In genomic region chr13:40993987-40994386, GRCh38 we compare ENCODE assay signal across 8 cellular contexts. TPM values are rescaled to one million over a fixed set of nuclear protein-coding genes. Genes with fewer than 3 reads are reported as not detected.
DNase-seq lines count a peak whose midpoint lies in the region; ATAC-seq and TF ChIP-seq lines count a peak whose summit lies in the region.

No MANE protein-coding gene starts in this region.

- intact Hi-C loops in CD4-positive, alpha-beta T cell (cut with DNase I, micrococcal nuclease), result loop anchor here (2.0 to 5.0 kb wide), 3 partner anchors 17 to 47 kb away; no protein-coding TSS in a partner anchor

- H3K4me3 Mint-ChIP-seq in CD4-positive, alpha-beta T cell, result peak overlapping the region; percentile 72
- H3K4me3 Mint-ChIP-seq in activated naive CD8-positive, alpha-beta T cell, result peak overlapping the region; percentile 14
- peak overlapping the region; percentile 49 for H3K4me3 Mint-ChIP-seq in mesothelial cell of epicardium

- H3K9me3 Mint-ChIP-seq in CD4-positive, alpha-beta T cell, result no peaks in the 10 kb centered on the region
- H3K9me3 Mint-ChIP-seq in activated naive CD8-positive, alpha-beta T cell (ENCODE audit: low read depth), result no peaks in the 10 kb centered on the region
- H3K9me3 Mint-ChIP-seq in mesothelial cell of epicardium, result peaks cover 4% of the 10 kb centered on the region

- POLR2A ChIA-PET in CD4-positive, alpha-beta T cell (lab: Charles Lee), result interaction anchor here (0.6 to 2.3 kb wide), 6 partner anchors 9 to 67 kb away, joined by 3 to 9 read pairs (median 4); partner anchors contain the start of gene ELF1

- CTCF ChIA-PET in CD4-positive, alpha-beta T cell (lab: Charles Lee), result interaction anchor here (1.5 to 6.1 kb wide), 3 partner anchors 11 to 20 kb away, joined by 3 to 43 read pairs (median 5); no protein-coding TSS in a partner anchor

- TF ChIP-seq CTCF in CD4-positive, alpha-beta T cell (IDR thresholded peaks at IDR 0.05), result no peak
- TF ChIP-seq CTCF in mesothelial cell of epicardium (IDR thresholded peaks at IDR 0.05; ENCODE audit: unreplicated experiment), result no peak

- peaks cover 32% of the 10 kb centered on the region for H3K36me3 Mint-ChIP-seq in CD4-positive, alpha-beta T cell (ENCODE audit: low read depth)
- peaks cover 4% of the 10 kb centered on the region for H3K36me3 Mint-ChIP-seq in activated naive CD8-positive, alpha-beta T cell
- peaks cover 9% of the 10 kb centered on the region for H3K36me3 Mint-ChIP-seq in mesothelial cell of epicardium

- no peak for ATAC-seq in CD4-positive, alpha-beta T cell (ENCODE audit: poor library complexity)
- no peak for ATAC-seq in GM21360 (IDR thresholded peaks at IDR 0.05; ENCODE audit: unreplicated experiment)

- peak overlapping the region; percentile 84 for H3K27ac Mint-ChIP-seq in CD4-positive, alpha-beta T cell
- peak overlapping the region; percentile 91 for H3K27ac Mint-ChIP-seq in activated naive CD8-positive, alpha-beta T cell
- peak overlapping the region; percentile 96 for H3K27ac Mint-ChIP-seq in mesothelial cell of epicardium

- peaks cover 92% of the 10 kb centered on the region for H3K4me1 Mint-ChIP-seq in CD4-positive, alpha-beta T cell (ENCODE audit: low read depth)
- peaks cover 87% of the 10 kb centered on the region for H3K4me1 Mint-ChIP-seq in activated naive CD8-positive, alpha-beta T cell (ENCODE audit: low read depth)
- H3K4me1 Mint-ChIP-seq in mesothelial cell of epicardium, result peaks cover 44% of the 10 kb centered on the region

- peak overlapping the region; percentile 49 for H3K27ac ChIP-seq in CD4-positive, alpha-beta T cell (ENCODE audit: low read depth, low read length)
- peak overlapping the region; percentile 72 for H3K27ac ChIP-seq in KOPT-K1 (ENCODE audit: low read depth, low read length, poor library complexity, severe bottlenecking)

- H3K27me3 Mint-ChIP-seq in CD4-positive, alpha-beta T cell, result no peaks in the 10 kb centered on the region
- no peaks in the 10 kb centered on the region for H3K27me3 Mint-ChIP-seq in activated naive CD8-positive, alpha-beta T cell
- no peaks in the 10 kb centered on the region for H3K27me3 Mint-ChIP-seq in mesothelial cell of epicardium (ENCODE audit: low read depth)

- no peaks in the 10 kb centered on the region for H3K27me3 ChIP-seq in CD4-positive, alpha-beta T cell (ENCODE audit: control insufficient read depth, insufficient read depth, low read length)

- peaks cover 18% of the 10 kb centered on the region for H3K36me3 ChIP-seq in KOPT-K1 (ENCODE audit: insufficient read depth, low read length)

- no peaks in the 10 kb centered on the region for H3K9me3 ChIP-seq in CD4-positive, alpha-beta T cell (ENCODE audit: control insufficient read depth, low read length)
- no peaks in the 10 kb centered on the region for H3K9me3 ChIP-seq in KOPT-K1 (ENCODE audit: insufficient read depth, low read length, poor library complexity, severe bottlenecking)

- no peak for DNase-seq in CD4-positive, alpha-beta T cell
- DNase-seq in mesothelial cell of epicardium (ENCODE audit: low spot score in 2 of 2, unreplicated experiment in 2 of 2) (no peak), SHP77 treated with DMSO at 0.1 percent for 48 hours (lab: John Stamatoyannopoulos, UW) (no peak), superior temporal gyrus (ENCODE audit: extremely low spot score) (no peak), KG1 (lab: John Stamatoyannopoulos, UW) (no peak)

RNA-seq across cellular contexts. Expression of gene ELF1, which starts 25.1 kb away (rescaled TPM):
- total RNA-seq in CD4-positive, alpha-beta T cell, result 100 to 1,000 TPM; 354 to 358 TPM
- 76.9 to 78.0 TPM (median 77.4 TPM) in 3 replicates for total RNA-seq in mesothelial cell of epicardium

Comparison
In these comparisons a context has a peak if more than half of its experiments do, and no peak if none do; other contexts are left out.
1. H3K4me3 Mint-ChIP-seq: peak in every context shown above with its lines; median percentile 72 in CD4-positive, alpha-beta T cell; 49 in mesothelial cell of epicardium; 14 in activated naive CD8-positive, alpha-beta T cell.